In the genomic region with DNA sequence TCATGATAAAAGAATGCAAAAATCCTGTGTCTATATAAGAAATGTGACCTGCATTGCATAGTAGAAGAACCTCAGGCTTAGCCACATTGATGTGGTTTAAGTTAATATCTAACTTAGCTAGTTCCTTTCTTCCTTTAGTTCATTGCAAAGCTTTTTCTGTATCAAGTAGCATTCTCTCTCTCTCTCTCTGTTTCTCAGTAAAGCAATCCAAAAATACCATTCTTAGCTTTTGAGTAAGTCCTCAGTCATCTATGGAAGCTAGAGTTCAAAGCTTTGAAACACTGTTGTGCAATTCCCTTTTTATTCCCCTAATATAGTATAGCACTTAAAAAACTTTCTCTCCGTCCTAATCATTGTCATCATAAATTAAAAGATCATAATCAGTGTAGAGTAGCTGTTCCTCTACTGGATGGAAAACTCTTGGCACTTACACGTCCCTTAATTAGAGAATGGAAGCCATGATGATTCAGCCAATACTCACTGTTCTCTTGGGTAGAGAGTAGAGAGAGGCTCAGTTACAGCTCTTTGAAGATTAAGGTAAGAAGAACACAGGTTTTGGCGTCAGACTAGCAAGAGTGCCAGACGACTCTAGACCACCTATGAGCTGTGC, we compare ENCODE assay signal across 14 cellular contexts.
A peak's percentile ranks its signal among the peaks of the same experiment; 100 is the strongest.
DNase-seq lines count a peak whose midpoint lies in the region; ATAC-seq, FAIRE-seq and TF ChIP-seq lines count a peak whose summit lies in the region.
"Had no signal": no experiment of that assay in that cellular context is flagged by ENCODE, and none has a peak within 500 bp of the region (broad histone marks: within the 10 kb centered on the region; RNA-seq: fewer than 3 reads in every experiment).

No MANE protein-coding gene starts in this region.

- peaks cover 13% of the 10 kb centered on the region for H3K4me1 ChIP-seq in osteoblast (ENCODE audit: insufficient read depth, low read length)

- H3K79me2 ChIP-seq in osteoblast (ENCODE audit: insufficient read depth, low read length) = no peaks in the 10 kb centered on the region

- no peaks in the 10 kb centered on the region for H3K36me3 ChIP-seq in osteoblast (ENCODE audit: insufficient read depth, low read length)

- H3K4me3 ChIP-seq in astrocyte of the spinal cord (ENCODE audit: low read depth, low read length) (no peak overlapping the region), osteoblast (ENCODE audit: insufficient read depth, low read length) (no peak overlapping the region)

- TF ChIP-seq CTCF in astrocyte of the spinal cord (IDR thresholded peaks at IDR 0.05; ENCODE audit: low read depth, low read length) (no peak), osteoblast (IDR thresholded peaks at IDR 0.05; ENCODE audit: extremely low read depth, low read depth, low read length) (no peak)

- H2AFZ ChIP-seq in osteoblast (ENCODE audit: low read length) = peak overlapping the region; percentile 16

- CTCF ChIA-PET in HEK293T (lab: Yijun Ruan, JAX) = no interaction called here

- H4K20me1 ChIP-seq in osteoblast (ENCODE audit: insufficient read depth, low read length) = no peaks in the 10 kb centered on the region

- H3K27me3 ChIP-seq in osteoblast (ENCODE audit: insufficient read depth, low read length) = no peaks in the 10 kb centered on the region

- ATAC-seq in HG02981 (IDR thresholded peaks at IDR 0.05; ENCODE audit: unreplicated experiment) = peak; percentile 90
- ATAC-seq: stimulated activated memory B cell treated with anti-CD40 and anti-IgM and Interleukin-4, amounts not matched to agents 10 μg/mL and 1 μg/mL and 100 μg/mL, for 72 hours had no signal

- H3K4me2 ChIP-seq in osteoblast (ENCODE audit: insufficient read depth, low read length) = peak overlapping the region; percentile 27

- H3K27ac ChIP-seq in osteoblast (ENCODE audit: low read depth, low read length) = peak overlapping the region; percentile 70

- POLR2A ChIA-PET in HEK293T (lab: Yijun Ruan, JAX) = no interaction called here

- in situ Hi-C loops in astrocyte of the spinal cord (cut with HindIII; ENCODE audit: low sequenced_read_pairs) = no loop called here

- H3K9me3 ChIP-seq in osteoblast (ENCODE audit: low read depth, low read length) = no peaks in the 10 kb centered on the region

- DNase-seq in GM18507 (ENCODE audit: extremely low spot score, insufficient read length, low read depth) (no peak), astrocyte of the spinal cord (ENCODE audit: low read depth, low spot score) (peak; percentile 93), osteoblast (ENCODE audit: insufficient read length, low spot score, missing footprints) (peak; percentile 23), anterior cingulate cortex (lab: John Stamatoyannopoulos, UW) (no peak), iPS-NIHi11 (ENCODE audit: low spot score) (no peak), UCSD-AML1 (lab: John Stamatoyannopoulos, UW; ENCODE audit: unreplicated experiment) (no peak), HEK293T (ENCODE audit: extremely low spot score) (no peak)
- DNase-seq: activated effector memory CD4-positive, alpha-beta T cell treated with Interleukin-2 at 50 U/mL for 16 hours; DMS153; midbrain; NCI-H1436 treated with DMSO at 0.1 percent for 48 hours had no signal

- peak; percentile 29 for FAIRE-seq in GM18507 (lab: Jason Lieb, UNC)
- FAIRE-seq: endometrium had no signal

TF ChIP-seq in HEK293T, 16 proteins besides CTCF, POLR2A, EP300 and RAD21:
- TF ChIP-seq ELF4 (IDR thresholded peaks at IDR 0.05) (no peak), L3MBTL2 (conservative IDR thresholded peaks at IDR 0.05) (no peak), NFRKB (IDR thresholded peaks at IDR 0.05) (no peak), CTBP1 (IDR thresholded peaks at IDR 0.05; ENCODE audit: borderline replicate concordance) (no peak), FOXA1 (IDR thresholded peaks at IDR 0.05) (no peak), SP1 (IDR thresholded peaks at IDR 0.05) (no peak), FOXM1 (IDR thresholded peaks at IDR 0.05; ENCODE audit: borderline replicate concordance) (no peak), ARNT (IDR thresholded peaks at IDR 0.05) (no peak)
- TF ChIP-seq, protein P1, sequence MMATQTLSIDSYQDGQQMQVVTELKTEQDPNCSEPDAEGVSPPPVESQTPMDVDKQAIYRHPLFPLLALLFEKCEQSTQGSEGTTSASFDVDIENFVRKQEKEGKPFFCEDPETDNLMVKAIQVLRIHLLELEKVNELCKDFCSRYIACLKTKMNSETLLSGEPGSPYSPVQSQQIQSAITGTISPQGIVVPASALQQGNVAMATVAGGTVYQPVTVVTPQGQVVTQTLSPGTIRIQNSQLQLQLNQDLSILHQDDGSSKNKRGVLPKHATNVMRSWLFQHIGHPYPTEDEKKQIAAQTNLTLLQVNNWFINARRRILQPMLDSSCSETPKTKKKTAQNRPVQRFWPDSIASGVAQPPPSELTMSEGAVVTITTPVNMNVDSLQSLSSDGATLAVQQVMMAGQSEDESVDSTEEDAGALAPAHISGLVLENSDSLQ (IDR thresholded peaks at IDR 0.05) = no peak

Comparison
In these comparisons a context has a peak if more than half of its experiments do, and no peak if none do; other contexts are left out.
1. DNase-seq: peak in astrocyte of the spinal cord (single experiment) and osteoblast (single experiment); none in GM18507 (single experiment), anterior cingulate cortex (0 of 58), iPS-NIHi11 (single experiment), UCSD-AML1 (single experiment) and HEK293T (single experiment).